1 cellular context compared by ENCODE assay signal in genomic region chr17:67993153-67993997, GRCh38.
A peak's percentile ranks its signal among the peaks of the same experiment; 100 is the strongest.
TF ChIP-seq lines count a peak whose summit lies in the region.

No MANE protein-coding gene starts in this region.

TF ChIP-seq in HepG2, 621 proteins besides CTCF, POLR2A, EP300 and RAD21 (continued from another document and continues in another):
- TF ChIP-seq, protein P1, sequence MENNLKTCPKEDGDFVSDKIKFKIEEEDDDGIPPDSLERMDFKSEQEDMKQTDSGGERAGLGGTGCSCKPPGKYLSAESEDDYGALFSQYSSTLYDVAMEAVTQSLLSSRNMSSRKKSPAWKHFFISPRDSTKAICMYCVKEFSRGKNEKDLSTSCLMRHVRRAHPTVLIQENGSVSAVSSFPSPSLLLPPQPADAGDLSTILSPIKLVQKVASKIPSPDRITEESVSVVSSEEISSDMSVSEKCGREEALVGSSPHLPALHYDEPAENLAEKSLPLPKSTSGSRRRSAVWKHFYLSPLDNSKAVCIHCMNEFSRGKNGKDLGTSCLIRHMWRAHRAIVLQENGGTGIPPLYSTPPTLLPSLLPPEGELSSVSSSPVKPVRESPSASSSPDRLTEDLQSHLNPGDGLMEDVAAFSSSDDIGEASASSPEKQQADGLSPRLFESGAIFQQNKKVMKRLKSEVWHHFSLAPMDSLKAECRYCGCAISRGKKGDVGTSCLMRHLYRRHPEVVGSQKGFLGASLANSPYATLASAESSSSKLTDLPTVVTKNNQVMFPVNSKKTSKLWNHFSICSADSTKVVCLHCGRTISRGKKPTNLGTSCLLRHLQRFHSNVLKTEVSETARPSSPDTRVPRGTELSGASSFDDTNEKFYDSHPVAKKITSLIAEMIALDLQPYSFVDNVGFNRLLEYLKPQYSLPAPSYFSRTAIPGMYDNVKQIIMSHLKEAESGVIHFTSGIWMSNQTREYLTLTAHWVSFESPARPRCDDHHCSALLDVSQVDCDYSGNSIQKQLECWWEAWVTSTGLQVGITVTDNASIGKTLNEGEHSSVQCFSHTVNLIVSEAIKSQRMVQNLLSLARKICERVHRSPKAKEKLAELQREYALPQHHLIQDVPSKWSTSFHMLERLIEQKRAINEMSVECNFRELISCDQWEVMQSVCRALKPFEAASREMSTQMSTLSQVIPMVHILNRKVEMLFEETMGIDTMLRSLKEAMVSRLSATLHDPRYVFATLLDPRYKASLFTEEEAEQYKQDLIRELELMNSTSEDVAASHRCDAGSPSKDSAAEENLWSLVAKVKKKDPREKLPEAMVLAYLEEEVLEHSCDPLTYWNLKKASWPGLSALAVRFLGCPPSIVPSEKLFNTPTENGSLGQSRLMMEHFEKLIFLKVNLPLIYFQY (CRISPR knock-in tag; IDR thresholded peaks at IDR 0.05; ENCODE audit: borderline replicate concordance) = no peak
- 0 out of 2 replicates have a peak, but pooled peaks have one; percentile 33 for TF ChIP-seq ZSCAN31 (CRISPR knock-in tag; IDR thresholded peaks at IDR 0.05; ENCODE audit: low read depth)
- TF ChIP-seq ZNF768 (CRISPR knock-in tag; IDR thresholded peaks at IDR 0.05) = peak; percentile 68; the same call in 1 of the 2 replicates
- no peak for TF ChIP-seq NCOR1 (IDR thresholded peaks at IDR 0.05; ENCODE audit: borderline replicate concordance, low read length)
- TF ChIP-seq CENPBD1 (CRISPR knock-in tag; IDR thresholded peaks at IDR 0.05; ENCODE audit: borderline replicate concordance, low read depth) = no peak
- peak; percentile 70 for TF ChIP-seq DMAP1 (CRISPR knock-in tag; IDR thresholded peaks at IDR 0.05)
- no peak for TF ChIP-seq ZSCAN25 (CRISPR knock-in tag; IDR thresholded peaks at IDR 0.05)
- TF ChIP-seq, protein P2, sequence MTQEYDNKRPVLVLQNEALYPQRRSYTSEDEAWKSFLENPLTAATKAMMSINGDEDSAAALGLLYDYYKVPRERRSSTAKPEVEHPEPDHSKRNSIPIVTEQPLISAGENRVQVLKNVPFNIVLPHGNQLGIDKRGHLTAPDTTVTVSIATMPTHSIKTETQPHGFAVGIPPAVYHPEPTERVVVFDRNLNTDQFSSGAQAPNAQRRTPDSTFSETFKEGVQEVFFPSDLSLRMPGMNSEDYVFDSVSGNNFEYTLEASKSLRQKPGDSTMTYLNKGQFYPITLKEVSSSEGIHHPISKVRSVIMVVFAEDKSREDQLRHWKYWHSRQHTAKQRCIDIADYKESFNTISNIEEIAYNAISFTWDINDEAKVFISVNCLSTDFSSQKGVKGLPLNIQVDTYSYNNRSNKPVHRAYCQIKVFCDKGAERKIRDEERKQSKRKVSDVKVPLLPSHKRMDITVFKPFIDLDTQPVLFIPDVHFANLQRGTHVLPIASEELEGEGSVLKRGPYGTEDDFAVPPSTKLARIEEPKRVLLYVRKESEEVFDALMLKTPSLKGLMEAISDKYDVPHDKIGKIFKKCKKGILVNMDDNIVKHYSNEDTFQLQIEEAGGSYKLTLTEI (CRISPR knock-in tag; conservative IDR thresholded peaks at IDR 0.05) = no peak
- peak; percentile 51; the same call in 1 of the 2 replicates for TF ChIP-seq ZNF446 (CRISPR knock-in tag; IDR thresholded peaks at IDR 0.05)
- no peak for TF ChIP-seq FOXJ3 (CRISPR knock-in tag; IDR thresholded peaks at IDR 0.05; ENCODE audit: borderline replicate concordance)
- TF ChIP-seq, protein P3, sequence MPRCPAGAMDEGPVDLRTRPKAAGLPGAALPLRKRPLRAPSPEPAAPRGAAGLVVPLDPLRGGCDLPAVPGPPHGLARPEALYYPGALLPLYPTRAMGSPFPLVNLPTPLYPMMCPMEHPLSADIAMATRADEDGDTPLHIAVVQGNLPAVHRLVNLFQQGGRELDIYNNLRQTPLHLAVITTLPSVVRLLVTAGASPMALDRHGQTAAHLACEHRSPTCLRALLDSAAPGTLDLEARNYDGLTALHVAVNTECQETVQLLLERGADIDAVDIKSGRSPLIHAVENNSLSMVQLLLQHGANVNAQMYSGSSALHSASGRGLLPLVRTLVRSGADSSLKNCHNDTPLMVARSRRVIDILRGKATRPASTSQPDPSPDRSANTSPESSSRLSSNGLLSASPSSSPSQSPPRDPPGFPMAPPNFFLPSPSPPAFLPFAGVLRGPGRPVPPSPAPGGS (CRISPR knock-in tag; IDR thresholded peaks at IDR 0.05) = peak; percentile 36
- no peak for TF ChIP-seq PAWR (CRISPR knock-in tag; IDR thresholded peaks at IDR 0.05; ENCODE audit: borderline replicate concordance)
- TF ChIP-seq, protein P4, sequence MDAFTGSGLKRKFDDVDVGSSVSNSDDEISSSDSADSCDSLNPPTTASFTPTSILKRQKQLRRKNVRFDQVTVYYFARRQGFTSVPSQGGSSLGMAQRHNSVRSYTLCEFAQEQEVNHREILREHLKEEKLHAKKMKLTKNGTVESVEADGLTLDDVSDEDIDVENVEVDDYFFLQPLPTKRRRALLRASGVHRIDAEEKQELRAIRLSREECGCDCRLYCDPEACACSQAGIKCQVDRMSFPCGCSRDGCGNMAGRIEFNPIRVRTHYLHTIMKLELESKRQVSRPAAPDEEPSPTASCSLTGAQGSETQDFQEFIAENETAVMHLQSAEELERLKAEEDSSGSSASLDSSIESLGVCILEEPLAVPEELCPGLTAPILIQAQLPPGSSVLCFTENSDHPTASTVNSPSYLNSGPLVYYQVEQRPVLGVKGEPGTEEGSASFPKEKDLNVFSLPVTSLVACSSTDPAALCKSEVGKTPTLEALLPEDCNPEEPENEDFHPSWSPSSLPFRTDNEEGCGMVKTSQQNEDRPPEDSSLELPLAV (CRISPR knock-in tag; conservative IDR thresholded peaks at IDR 0.05; ENCODE audit: low read depth) = no peak
- TF ChIP-seq ATM (IDR thresholded peaks at IDR 0.05; ENCODE audit: borderline replicate concordance) = no peak
- no peak for TF ChIP-seq ZFAT (CRISPR knock-in tag; conservative IDR thresholded peaks at IDR 0.05)
- TF ChIP-seq ZHX1 (CRISPR knock-in tag; IDR thresholded peaks at IDR 0.05; ENCODE audit: low read depth) = no peak
- peak; percentile 46; the same call in 1 of the 2 replicates for TF ChIP-seq GFI1 (CRISPR knock-in tag; IDR thresholded peaks at IDR 0.05; ENCODE audit: borderline replicate concordance)
- TF ChIP-seq, protein P5, sequence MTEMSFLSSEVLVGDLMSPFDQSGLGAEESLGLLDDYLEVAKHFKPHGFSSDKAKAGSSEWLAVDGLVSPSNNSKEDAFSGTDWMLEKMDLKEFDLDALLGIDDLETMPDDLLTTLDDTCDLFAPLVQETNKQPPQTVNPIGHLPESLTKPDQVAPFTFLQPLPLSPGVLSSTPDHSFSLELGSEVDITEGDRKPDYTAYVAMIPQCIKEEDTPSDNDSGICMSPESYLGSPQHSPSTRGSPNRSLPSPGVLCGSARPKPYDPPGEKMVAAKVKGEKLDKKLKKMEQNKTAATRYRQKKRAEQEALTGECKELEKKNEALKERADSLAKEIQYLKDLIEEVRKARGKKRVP (CRISPR knock-in tag; IDR thresholded peaks at IDR 0.05) = no peak
- TF ChIP-seq, protein P6, sequence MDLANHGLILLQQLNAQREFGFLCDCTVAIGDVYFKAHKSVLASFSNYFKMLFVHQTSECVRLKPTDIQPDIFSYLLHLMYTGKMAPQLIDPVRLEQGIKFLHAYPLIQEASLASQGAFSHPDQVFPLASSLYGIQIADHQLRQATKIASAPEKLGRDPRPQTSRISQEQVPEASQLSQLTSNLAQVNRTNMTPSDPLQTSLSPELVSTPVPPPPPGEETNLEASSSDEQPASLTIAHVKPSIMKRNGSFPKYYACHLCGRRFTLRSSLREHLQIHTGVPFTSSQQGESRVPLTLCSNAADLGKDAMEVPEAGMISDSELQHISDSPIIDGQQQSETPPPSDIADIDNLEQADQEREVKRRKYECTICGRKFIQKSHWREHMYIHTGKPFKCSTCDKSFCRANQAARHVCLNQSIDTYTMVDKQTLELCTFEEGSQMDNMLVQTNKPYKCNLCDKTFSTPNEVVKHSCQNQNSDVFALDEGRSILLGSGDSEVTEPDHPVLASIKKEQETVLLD (CRISPR knock-in tag; IDR thresholded peaks at IDR 0.05; ENCODE audit: low read depth) = peak; percentile 76
- TF ChIP-seq TRAFD1 (CRISPR knock-in tag; IDR thresholded peaks at IDR 0.05; ENCODE audit: borderline replicate concordance) = no peak
- TF ChIP-seq, protein P7, sequence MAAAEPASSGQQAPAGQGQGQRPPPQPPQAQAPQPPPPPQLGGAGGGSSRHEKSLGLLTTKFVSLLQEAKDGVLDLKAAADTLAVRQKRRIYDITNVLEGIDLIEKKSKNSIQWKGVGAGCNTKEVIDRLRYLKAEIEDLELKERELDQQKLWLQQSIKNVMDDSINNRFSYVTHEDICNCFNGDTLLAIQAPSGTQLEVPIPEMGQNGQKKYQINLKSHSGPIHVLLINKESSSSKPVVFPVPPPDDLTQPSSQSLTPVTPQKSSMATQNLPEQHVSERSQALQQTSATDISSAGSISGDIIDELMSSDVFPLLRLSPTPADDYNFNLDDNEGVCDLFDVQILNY (CRISPR knock-in tag; conservative IDR thresholded peaks at IDR 0.05) = peak; percentile 49; the same call in 1 of the 2 replicates
- TF ChIP-seq, protein P8, sequence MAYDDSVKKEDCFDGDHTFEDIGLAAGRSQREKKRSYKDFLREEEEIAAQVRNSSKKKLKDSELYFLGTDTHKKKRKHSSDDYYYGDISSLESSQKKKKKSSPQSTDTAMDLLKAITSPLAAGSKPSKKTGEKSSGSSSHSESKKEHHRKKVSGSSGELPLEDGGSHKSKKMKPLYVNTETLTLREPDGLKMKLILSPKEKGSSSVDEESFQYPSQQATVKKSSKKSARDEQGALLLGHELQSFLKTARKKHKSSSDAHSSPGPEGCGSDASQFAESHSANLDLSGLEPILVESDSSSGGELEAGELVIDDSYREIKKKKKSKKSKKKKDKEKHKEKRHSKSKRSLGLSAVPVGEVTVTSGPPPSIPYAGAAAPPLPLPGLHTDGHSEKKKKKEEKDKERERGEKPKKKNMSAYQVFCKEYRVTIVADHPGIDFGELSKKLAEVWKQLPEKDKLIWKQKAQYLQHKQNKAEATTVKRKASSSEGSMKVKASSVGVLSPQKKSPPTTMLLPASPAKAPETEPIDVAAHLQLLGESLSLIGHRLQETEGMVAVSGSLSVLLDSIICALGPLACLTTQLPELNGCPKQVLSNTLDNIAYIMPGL (CRISPR knock-in tag; IDR thresholded peaks at IDR 0.05; ENCODE audit: borderline replicate concordance in 1 of 2, low read depth in 1 of 2) = peak; percentile 77 to 82
- TF ChIP-seq ETV5 (CRISPR knock-in tag; IDR thresholded peaks at IDR 0.05; ENCODE audit: borderline replicate concordance) = no peak; the same call in 1 of the 2 replicates
- TF ChIP-seq, protein P9, sequence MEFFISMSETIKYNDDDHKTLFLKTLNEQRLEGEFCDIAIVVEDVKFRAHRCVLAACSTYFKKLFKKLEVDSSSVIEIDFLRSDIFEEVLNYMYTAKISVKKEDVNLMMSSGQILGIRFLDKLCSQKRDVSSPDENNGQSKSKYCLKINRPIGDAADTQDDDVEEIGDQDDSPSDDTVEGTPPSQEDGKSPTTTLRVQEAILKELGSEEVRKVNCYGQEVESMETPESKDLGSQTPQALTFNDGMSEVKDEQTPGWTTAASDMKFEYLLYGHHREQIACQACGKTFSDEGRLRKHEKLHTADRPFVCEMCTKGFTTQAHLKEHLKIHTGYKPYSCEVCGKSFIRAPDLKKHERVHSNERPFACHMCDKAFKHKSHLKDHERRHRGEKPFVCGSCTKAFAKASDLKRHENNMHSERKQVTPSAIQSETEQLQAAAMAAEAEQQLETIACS (CRISPR knock-in tag; IDR thresholded peaks at IDR 0.05) = peak; percentile 93
- TF ChIP-seq NKX3-1 (CRISPR knock-in tag; IDR thresholded peaks at IDR 0.05) = no peak
- TF ChIP-seq HCFC1 (IDR thresholded peaks at IDR 0.05; ENCODE audit: low read depth, low read length) = no peak
- TF ChIP-seq ZC3H13 (CRISPR knock-in tag; IDR thresholded peaks at IDR 0.05) = no peak
